ENCODE assay signal across 9 cellular contexts in genomic region chr5:159061834-159062530, GRCh38. TPM values are rescaled to one million over a fixed set of nuclear protein-coding genes. Genes with fewer than 3 reads are reported as not detected.
DNase-seq lines count a peak whose midpoint lies in the region; ATAC-seq and TF ChIP-seq lines count a peak whose summit lies in the region.
"Had no signal": no experiment of that assay in that cellular context is flagged by ENCODE, and none has a peak within 500 bp of the region (broad histone marks: within the 10 kb centered on the region; RNA-seq: fewer than 3 reads in every experiment).

No MANE protein-coding gene starts in this region.

- H3K9me3 ChIP-seq in CD8-positive, alpha-beta memory T cell (ENCODE audit: low read length), result no peaks in the 10 kb centered on the region

- no peaks in the 10 kb centered on the region for H3K27me3 Mint-ChIP-seq in osteocyte (ENCODE audit: unreplicated experiment)
- H3K27me3 Mint-ChIP-seq in activated naive CD8-positive, alpha-beta T cell treated with anti-CD3 and anti-CD28 coated beads for 36 hours, result peaks cover 42% of the 10 kb centered on the region
- peaks cover 21 to 72% of the 10 kb centered on the region in 2 donors for H3K27me3 Mint-ChIP-seq in CD8-positive, alpha-beta memory T cell
- H3K27me3 Mint-ChIP-seq in activated T-helper 17 cell treated with anti-CD3 and anti-CD28 coated beads, Interleukin-2, amount 50 U/mL, for 72 hours, result peaks cover 38% of the 10 kb centered on the region

- DNase-seq in AG04449 (ENCODE audit: low read depth, low spot score), result no peak
- no peak for DNase-seq in foreskin fibroblast
- no peak for DNase-seq in osteocyte (ENCODE audit: extremely low spot score, unreplicated experiment)
- DNase-seq in activated naive CD8-positive, alpha-beta T cell treated with anti-CD3 and anti-CD28 coated beads for 36 hours, result no peak
- no peak for DNase-seq in CD8-positive, alpha-beta memory T cell
- DNase-seq: activated gamma-delta T cell had no signal

- H3K9me3 Mint-ChIP-seq in osteocyte (ENCODE audit: unreplicated experiment), result no peaks in the 10 kb centered on the region
- no peaks in the 10 kb centered on the region for H3K9me3 Mint-ChIP-seq in activated naive CD8-positive, alpha-beta T cell treated with anti-CD3 and anti-CD28 coated beads for 36 hours
- H3K9me3 Mint-ChIP-seq in CD8-positive, alpha-beta memory T cell, result no peaks in the 10 kb centered on the region
- no peaks in the 10 kb centered on the region for H3K9me3 Mint-ChIP-seq in activated T-helper 17 cell treated with anti-CD3 and anti-CD28 coated beads, Interleukin-2, amount 50 U/mL, for 72 hours

- peaks cover 65% of the 10 kb centered on the region for H3K4me1 Mint-ChIP-seq in osteocyte (ENCODE audit: unreplicated experiment)
- peaks cover 3% of the 10 kb centered on the region for H3K4me1 Mint-ChIP-seq in activated naive CD8-positive, alpha-beta T cell treated with anti-CD3 and anti-CD28 coated beads for 36 hours
- no peaks in the 10 kb centered on the region for H3K4me1 Mint-ChIP-seq in CD8-positive, alpha-beta memory T cell
- H3K4me1 Mint-ChIP-seq in activated T-helper 17 cell treated with anti-CD3 and anti-CD28 coated beads, Interleukin-2, amount 50 U/mL, for 72 hours, result no peaks in the 10 kb centered on the region

- POLR2A ChIA-PET in AG04449 (lab: Yijun Ruan, JAX), result interaction anchor here (0.7 to 0.9 kb wide), 2 partner anchors 30 to 86 kb away, joined by 3 read pairs; no protein-coding TSS in a partner anchor
- POLR2A ChIA-PET in CD8-positive, alpha-beta memory T cell (lab: Charles Lee), result no interaction called here

- peak overlapping the region; percentile 75 for H3K4me3 Mint-ChIP-seq in osteocyte (ENCODE audit: unreplicated experiment)
- no peak overlapping the region for H3K4me3 Mint-ChIP-seq in activated naive CD8-positive, alpha-beta T cell treated with anti-CD3 and anti-CD28 coated beads for 36 hours
- H3K4me3 Mint-ChIP-seq in CD8-positive, alpha-beta memory T cell, result no peak overlapping the region
- H3K4me3 Mint-ChIP-seq in activated T-helper 17 cell treated with anti-CD3 and anti-CD28 coated beads, Interleukin-2, amount 50 U/mL, for 72 hours, result no peak overlapping the region

- H3K36me3 ChIP-seq in CD8-positive, alpha-beta memory T cell (ENCODE audit: insufficient read depth, low read length), result no peaks in the 10 kb centered on the region

- CTCF ChIA-PET in AG04449 (lab: Yijun Ruan, JAX), result interaction anchor here (0.7 to 2.0 kb wide), 7 partner anchors 11 to 366 kb away, joined by 3 to 10 read pairs (median 4); no protein-coding TSS in a partner anchor
- CTCF ChIA-PET in CD8-positive, alpha-beta memory T cell (lab: Charles Lee), result no interaction called here

- H3K4me1 ChIP-seq in CD8-positive, alpha-beta memory T cell (ENCODE audit: insufficient read depth, low read length), result no peaks in the 10 kb centered on the region

- no peak overlapping the region for H3K27ac ChIP-seq in CD8-positive, alpha-beta memory T cell (ENCODE audit: low read depth, low read length)

- H3K4me3 ChIP-seq in AG04449 (ENCODE audit: low read depth, low read length) (peak overlapping the region; percentile 0), foreskin fibroblast (ENCODE audit: low read depth in 1 of 2, low read length in 2 of 2) (peak overlapping the region; percentile 25 to 30)
- no peak overlapping the region for H3K4me3 ChIP-seq in CD8-positive, alpha-beta memory T cell (ENCODE audit: low read length)

- ATAC-seq in activated T-helper 17 cell treated with anti-CD3 and anti-CD28 coated beads, Interleukin-2, amount 50 U/mL, for 72 hours (replicated peaks), result no peak
- no peak for ATAC-seq in HG03460 (IDR thresholded peaks at IDR 0.05; ENCODE audit: unreplicated experiment)

- peak overlapping the region; percentile 96 for H3K27ac Mint-ChIP-seq in osteocyte (ENCODE audit: unreplicated experiment)
- H3K27ac Mint-ChIP-seq in activated naive CD8-positive, alpha-beta T cell treated with anti-CD3 and anti-CD28 coated beads for 36 hours, result no peak overlapping the region
- H3K27ac Mint-ChIP-seq in CD8-positive, alpha-beta memory T cell, result no peak overlapping the region
- no peak overlapping the region for H3K27ac Mint-ChIP-seq in activated T-helper 17 cell treated with anti-CD3 and anti-CD28 coated beads, Interleukin-2, amount 50 U/mL, for 72 hours

- TF ChIP-seq CTCF in AG04449 (IDR thresholded peaks at IDR 0.05; ENCODE audit: insufficient read depth, low read length, missing control alignments), result no peak
- no peak for TF ChIP-seq CTCF in foreskin fibroblast (IDR thresholded peaks at IDR 0.05; ENCODE audit: low read depth, low read length)
- no peak for TF ChIP-seq CTCF in osteocyte (IDR thresholded peaks at IDR 0.05)

- peaks cover 4% of the 10 kb centered on the region for H3K27me3 ChIP-seq in CD8-positive, alpha-beta memory T cell (ENCODE audit: insufficient read depth, low read length, poor library complexity, severe bottlenecking)

- H3K36me3 Mint-ChIP-seq in osteocyte (ENCODE audit: unreplicated experiment), result peaks cover 27% of the 10 kb centered on the region
- H3K36me3 Mint-ChIP-seq in activated naive CD8-positive, alpha-beta T cell treated with anti-CD3 and anti-CD28 coated beads for 36 hours, result no peaks in the 10 kb centered on the region
- no peaks in the 10 kb centered on the region for H3K36me3 Mint-ChIP-seq in CD8-positive, alpha-beta memory T cell
- no peaks in the 10 kb centered on the region for H3K36me3 Mint-ChIP-seq in activated T-helper 17 cell treated with anti-CD3 and anti-CD28 coated beads, Interleukin-2, amount 50 U/mL, for 72 hours (ENCODE audit: low read depth)

TF ChIP-seq in PFSK-1, 5 proteins besides CTCF, POLR2A, EP300 and RAD21:
- TF ChIP-seq TAF1 (IDR thresholded peaks at IDR 0.05; ENCODE audit: borderline replicate concordance, insufficient read depth, low read length) (no peak), SIN3A (IDR thresholded peaks at IDR 0.05; ENCODE audit: borderline replicate concordance, insufficient read depth, low read length) (peak; percentile 84; the same call in 1 of the 2 replicates), REST (IDR thresholded peaks at IDR 0.05; ENCODE audit: insufficient read depth in 1 of 2, low read depth in 2 of 2, low read length in 2 of 2) (peak in 1 of 2 experiments; percentile 58; a peak in 1 of 4 replicates), POLR2AphosphoS5 (IDR thresholded peaks at IDR 0.05; ENCODE audit: low read depth, low read length) (peak; percentile 57), FOXP2 (optimal IDR thresholded peaks at IDR 0.05; ENCODE audit: borderline replicate concordance, extremely low read depth, extremely low read length, insufficient read depth) (no peak)

RNA-seq across cellular contexts. Expression of gene EBF1, which starts 37.7 kb away (rescaled TPM):
- 30.2 TPM for polyA plus RNA-seq in PFSK-1 (2012; ENCODE audit: insufficient read length, low read depth)
- total RNA-seq in osteocyte, result 139 TPM in 2 replicates
- under 1 TPM; 0.21 to 0.22 TPM for total RNA-seq in activated naive CD8-positive, alpha-beta T cell treated with anti-CD3 and anti-CD28 coated beads for 36 hours
- total RNA-seq in CD8-positive, alpha-beta memory T cell, result under 1 TPM in 1 of 2 experiments, not detected in 1; 0.18 TPM
- not detected for polyA plus RNA-seq in CD8-positive, alpha-beta memory T cell
- total RNA-seq in activated T-helper 17 cell treated with anti-CD3 and anti-CD28 coated beads, Interleukin-2, amount 50 U/mL, for 72 hours, result under 1 TPM in 1 of 2 donors, not detected in 1; 0.37 TPM

Comparison
In these comparisons a context has a peak if more than half of its experiments do, and no peak if none do; other contexts are left out.
1. RNA of gene EBF1, which starts 37.7 kb away (total RNA-seq): 139 TPM in osteocyte; 0.37 TPM in activated T-helper 17 cell treated with anti-CD3 and anti-CD28 coated beads, Interleukin-2, amount 50 U/mL, for 72 hours, 0.21 to 0.22 TPM in activated naive CD8-positive, alpha-beta T cell treated with anti-CD3 and anti-CD28 coated beads for 36 hours and 0.18 TPM in CD8-positive, alpha-beta memory T cell; every median in the first group is over 100 times any median in the second.